29 cellular contexts compared by ENCODE assay signal in genomic region chrX:110222497-110223257, GRCh38.
"Had no signal": no experiment of that assay in that cellular context is flagged by ENCODE, and none has a peak within 500 bp of the region (broad histone marks: within the 10 kb centered on the region; RNA-seq: fewer than 3 reads in every experiment).

No MANE protein-coding gene starts in this region.

- H3K36me3 Mint-ChIP-seq: activated naive CD8-positive, alpha-beta T cell; T-cell; WTC11 had no signal

- DNase-seq: activated CD4-positive, alpha-beta T cell treated with anti-CD3 and anti-CD28 coated beads for 48 hours; activated CD4-positive, alpha-beta T cell treated with anti-CD3 and anti-CD28 coated beads, Interleukin-2, amount 50 U/mL, for 48 hours; activated CD4-positive, CD25-positive, alpha-beta regulatory T cell treated with anti-CD3 and anti-CD28 coated beads, Interleukin-2, amount 50 U/mL, for 72 hours; activated CD8-positive, alpha-beta memory T cell treated with anti-CD3 and anti-CD28 coated beads for 24 hours; activated gamma-delta T cell; activated naive CD4-positive, alpha-beta T cell treated with anti-CD3 and anti-CD28 coated beads for 36 hours; activated T-cell treated with anti-CD3 and anti-CD28 coated beads, Interleukin-2, amount 50 U/mL, for 48 hours; amygdala; brain microvascular endothelial cell; cerebellar nuclear complex; KG1; NCI-H1092; NCI-H1417; NCI-H1930; NCI-H2171 treated with DMSO at 0.1 percent for 48 hours; NCI-H226; NCI-H510A; NCI-H69; Peyer's patch; Right ventricle myocardium superior; T-cell; T-helper 2 cell; T1000 had no signal

- H3K4me3 Mint-ChIP-seq: activated naive CD4-positive, alpha-beta T cell treated with anti-CD3 and anti-CD28 coated beads for 36 hours; activated naive CD8-positive, alpha-beta T cell; activated T-helper 17 cell treated with anti-CD3 and anti-CD28 coated beads, Interleukin-2, amount 50 U/mL, for 72 hours; T-cell; WTC11 had no signal

- ATAC-seq: activated T-helper 17 cell treated with anti-CD3 and anti-CD28 coated beads, Interleukin-2, amount 50 U/mL, for 72 hours; T-cell; WTC11 had no signal

- H3K9me3 ChIP-seq: Peyer's patch, SJSA1 had no signal

- H3K4me1 ChIP-seq: Peyer's patch had no signal

- H3K27ac Mint-ChIP-seq: activated naive CD4-positive, alpha-beta T cell treated with anti-CD3 and anti-CD28 coated beads for 36 hours; activated naive CD8-positive, alpha-beta T cell; activated T-helper 17 cell treated with anti-CD3 and anti-CD28 coated beads, Interleukin-2, amount 50 U/mL, for 72 hours; WTC11 had no signal

- H3K9me3 Mint-ChIP-seq: activated naive CD4-positive, alpha-beta T cell treated with anti-CD3 and anti-CD28 coated beads for 36 hours; activated T-helper 17 cell treated with anti-CD3 and anti-CD28 coated beads, Interleukin-2, amount 50 U/mL, for 72 hours; T-cell; WTC11 had no signal

- H3K27me3 Mint-ChIP-seq: activated naive CD8-positive, alpha-beta T cell; activated T-helper 17 cell treated with anti-CD3 and anti-CD28 coated beads, Interleukin-2, amount 50 U/mL, for 72 hours had no signal

- H3K4me3 ChIP-seq: cardiac muscle cell, Peyer's patch, SJSA1 had no signal

- H3K36me3 ChIP-seq: brain microvascular endothelial cell, cardiac muscle cell, Peyer's patch, SJSA1 had no signal

- H3K27ac ChIP-seq: brain microvascular endothelial cell, cardiac muscle cell, Peyer's patch, RWPE1, SJSA1 had no signal

- H3K27me3 ChIP-seq: brain microvascular endothelial cell, cardiac muscle cell, Peyer's patch, SJSA1 had no signal
